In genomic region chr1:210347112-210347511, GRCh38 we compare ENCODE assay signal across 9 cellular contexts. TPM values are rescaled to one million over a fixed set of nuclear protein-coding genes. Genes with fewer than 3 reads are reported as not detected.
A peak's percentile ranks its signal among the peaks of the same experiment; 100 is the strongest.
DNase-seq lines count a peak whose midpoint lies in the region; ATAC-seq lines count a peak whose summit lies in the region.
"Had no signal": no experiment of that assay in that cellular context is flagged by ENCODE, and none has a peak within 500 bp of the region (broad histone marks: within the 10 kb centered on the region; RNA-seq: fewer than 3 reads in every experiment).

No MANE protein-coding gene starts in this region.

- ATAC-seq in HG02759 (IDR thresholded peaks at IDR 0.05; ENCODE audit: unreplicated experiment) (peak; percentile 30), HG03139 (IDR thresholded peaks at IDR 0.05; ENCODE audit: unreplicated experiment) (no peak)
- ATAC-seq in activated naive CD4-positive, alpha-beta T cell treated with anti-CD3 and anti-CD28 coated beads, Interleukin-2, amount 50 U/mL, for 72 hours = peak; percentile 61 to 75

- H3K36me3 Mint-ChIP-seq in activated T-cell treated with anti-CD3 and anti-CD28 coated beads, Interleukin-2, amount 50 U/mL, for 24 hours (ENCODE audit: low read depth) = no peaks in the 10 kb centered on the region
- H3K36me3 Mint-ChIP-seq in activated naive CD4-positive, alpha-beta T cell treated with anti-CD3 and anti-CD28 coated beads, Interleukin-2, amount 50 U/mL, for 72 hours = no peaks in the 10 kb centered on the region

- peak overlapping the region; percentile 27 for H3K27ac Mint-ChIP-seq in activated T-cell treated with anti-CD3 and anti-CD28 coated beads, Interleukin-2, amount 50 U/mL, for 24 hours
- no peak overlapping the region for H3K27ac Mint-ChIP-seq in activated naive CD4-positive, alpha-beta T cell treated with anti-CD3 and anti-CD28 coated beads, Interleukin-2, amount 50 U/mL, for 72 hours

- peaks cover 15% of the 10 kb centered on the region for H3K4me1 Mint-ChIP-seq in activated T-cell treated with anti-CD3 and anti-CD28 coated beads, Interleukin-2, amount 50 U/mL, for 24 hours (ENCODE audit: low read depth)

- H3K9me3 Mint-ChIP-seq in activated T-cell treated with anti-CD3 and anti-CD28 coated beads, Interleukin-2, amount 50 U/mL, for 24 hours = no peaks in the 10 kb centered on the region
- no peaks in the 10 kb centered on the region for H3K9me3 Mint-ChIP-seq in activated naive CD4-positive, alpha-beta T cell treated with anti-CD3 and anti-CD28 coated beads, Interleukin-2, amount 50 U/mL, for 72 hours

- no peaks in the 10 kb centered on the region for H3K27me3 Mint-ChIP-seq in activated T-cell treated with anti-CD3 and anti-CD28 coated beads, Interleukin-2, amount 50 U/mL, for 24 hours

- no peak for DNase-seq in activated T-cell treated with anti-CD3 and anti-CD28 coated beads, Interleukin-2, amount 50 U/mL, for 24 hours
- DNase-seq in activated T-cell treated with anti-CD3 and anti-CD28 coated beads for 4 hours (no peak), NCI-H2171 treated with DMSO at 0.1 percent for 48 hours (lab: John Stamatoyannopoulos, UW) (no peak), ureter (ENCODE audit: low spot score) (no peak)
- no peak for DNase-seq in activated naive CD4-positive, alpha-beta T cell treated with anti-CD3 and anti-CD28 coated beads, Interleukin-2, amount 50 U/mL, for 72 hours (ENCODE audit: low spot score in 2 of 2)
- peak; percentile 7 for DNase-seq in stimulated activated CD8-positive, alpha-beta memory T cell treated with anti-CD3 and anti-CD28 coated beads, Interleukin-4, amount 100 ng/mL, for 24 hours (ENCODE audit: low read depth)
- DNase-seq: lower lobe of right lung had no signal

- no peak overlapping the region for H3K4me3 Mint-ChIP-seq in activated T-cell treated with anti-CD3 and anti-CD28 coated beads, Interleukin-2, amount 50 U/mL, for 24 hours

RNA-seq across cellular contexts. Expression of gene HHAT, which starts 18.4 kb away (rescaled TPM):
- total RNA-seq in activated naive CD4-positive, alpha-beta T cell treated with anti-CD3 and anti-CD28 coated beads, Interleukin-2, amount 50 U/mL, for 72 hours = 1 to 10 TPM in 1 of 2 donors, under 1 TPM in 1; 0.59 to 1.9 TPM
- total RNA-seq in ureter = 19.9 TPM
